In the genomic region with DNA sequence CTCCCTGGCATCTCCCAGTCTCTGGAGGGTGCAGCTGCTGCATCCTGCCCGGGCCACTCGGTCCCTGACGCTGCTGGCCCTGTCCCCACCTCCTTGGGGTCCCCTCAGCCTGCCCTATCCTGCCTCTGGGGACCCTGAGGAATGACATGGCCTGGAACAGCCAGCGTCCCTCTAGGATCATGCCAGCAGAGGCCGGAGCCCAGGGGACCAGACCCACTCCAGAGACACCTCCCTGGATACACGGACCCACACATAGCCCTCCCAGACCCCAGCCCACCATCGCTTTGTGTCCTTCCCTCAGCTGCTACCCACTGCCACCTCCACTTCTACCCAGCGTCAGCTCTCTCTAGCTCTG, we compare ENCODE assay signal across 19 cellular contexts. TPM values are rescaled to one million over a fixed set of nuclear protein-coding genes. Genes with fewer than 3 reads are reported as not detected.
A peak's percentile ranks its signal among the peaks of the same experiment; 100 is the strongest.
DNase-seq lines count a peak whose midpoint lies in the region; ATAC-seq and TF ChIP-seq lines count a peak whose summit lies in the region.
"Had no signal": no experiment of that assay in that cellular context is flagged by ENCODE, and none has a peak within 500 bp of the region (broad histone marks: within the 10 kb centered on the region; RNA-seq: fewer than 3 reads in every experiment).

No MANE protein-coding gene starts in this region.

- H3K27ac ChIP-seq in heart left ventricle (no peak overlapping the region), suprapubic skin (no peak overlapping the region)
- H3K27ac ChIP-seq: BLaER1 treated with 17β-estradiol and CSF1 and Interleukin-3, amounts not matched to agents 10 nM and 100 nM had no signal

- no peaks in the 10 kb centered on the region for H3K9me3 Mint-ChIP-seq in nephron

- peaks cover 28% of the 10 kb centered on the region for H3K27me3 Mint-ChIP-seq in T-helper 17 cell
- H3K27me3 Mint-ChIP-seq in nephron (ENCODE audit: low read depth) = peaks cover 54% of the 10 kb centered on the region

- WGBS in heart left ventricle, 4 donors = 64 to 89% (median 72%) methylated on average over 4 to 8 of the region's 8 CpGs
- WGBS in suprapubic skin = 50% methylated on average over 8 of the region's 8 CpGs

- H3K4me1 ChIP-seq in heart left ventricle = peaks cover 7 to 44% (median 22%) of the 10 kb centered on the region in 12 donors
- peaks cover 64% of the 10 kb centered on the region for H3K4me1 ChIP-seq in suprapubic skin

- TF ChIP-seq POLR2A in heart left ventricle (IDR thresholded peaks at IDR 0.05) = no peak
- no peak for TF ChIP-seq POLR2A in suprapubic skin (IDR thresholded peaks at IDR 0.05)

- H3K36me3 Mint-ChIP-seq in T-helper 17 cell (ENCODE audit: low read depth) (peaks cover 4% of the 10 kb centered on the region), nephron (ENCODE audit: low read depth) (no peaks in the 10 kb centered on the region)

- peaks cover 27% of the 10 kb centered on the region for H3K4me1 Mint-ChIP-seq in T-helper 17 cell
- H3K4me1 Mint-ChIP-seq in nephron = peaks cover 20% of the 10 kb centered on the region

- ATAC-seq in left ventricle myocardium superior (no peak), heart left ventricle (no peak), T-helper 17 cell (no peak)
- ATAC-seq: PC-3 had no signal

- DNase-seq in left ventricle myocardium superior (peak; percentile 9), heart left ventricle (no peak), T-helper 17 cell (no peak), SKM-1 treated with dmso at 0.1 percent for 144 hours (lab: John Stamatoyannopoulos, UW; ENCODE audit: unreplicated experiment) (no peak), NCI-H82 treated with DMSO at 0.1 percent for 48 hours (lab: John Stamatoyannopoulos, UW; ENCODE audit: unreplicated experiment) (no peak), suprapubic skin (ENCODE audit: low spot score in 2 of 2) (no peak)
- DNase-seq: DMS 273 treated with DMSO at 0.1 percent for 48 hours, DND-41, KBM-7, NCI-H1105, NCI-H2107, NCI-H2227 treated with DMSO at 0.1 percent for 48 hours, NCI-H510A treated with DMSO at 0.1 percent for 48 hours, NCI-H774, PC-3, RPMI8226, SIG-M5 had no signal

- H3K27ac Mint-ChIP-seq in T-helper 17 cell (no peak overlapping the region), nephron (no peak overlapping the region)

- H3K4me3 Mint-ChIP-seq in T-helper 17 cell (peak overlapping the region; percentile 63), nephron (peak overlapping the region; percentile 5 to 28 (median 20))

- H3K9me3 ChIP-seq in heart left ventricle = no peaks in the 10 kb centered on the region
- H3K9me3 ChIP-seq in T-helper 17 cell (ENCODE audit: control insufficient read depth, low read length, poor library complexity, severe bottlenecking) = no peaks in the 10 kb centered on the region
- no peaks in the 10 kb centered on the region for H3K9me3 ChIP-seq in suprapubic skin
- H3K9me3 ChIP-seq: BLaER1 treated with 17β-estradiol and CSF1 and Interleukin-3, amounts not matched to agents 10 nM and 100 nM had no signal

- H3K36me3 ChIP-seq in heart left ventricle (no peaks in the 10 kb centered on the region), suprapubic skin (no peaks in the 10 kb centered on the region)
- H3K36me3 ChIP-seq: BLaER1 treated with 17β-estradiol and CSF1 and Interleukin-3, amounts not matched to agents 10 nM and 100 nM had no signal

- H3K4me3 ChIP-seq in heart left ventricle (no peak overlapping the region), suprapubic skin (no peak overlapping the region)
- H3K4me3 ChIP-seq: BLaER1 treated with 17β-estradiol and CSF1 and Interleukin-3, amounts not matched to agents 10 nM and 100 nM had no signal

- H3K27me3 ChIP-seq in heart left ventricle = peaks cover 37 to 83% (median 60%) of the 10 kb centered on the region in 9 donors
- peaks cover 82% of the 10 kb centered on the region for H3K27me3 ChIP-seq in suprapubic skin

- TF ChIP-seq EP300 in suprapubic skin (IDR thresholded peaks at IDR 0.05) = no peak

- TF ChIP-seq CTCF in heart left ventricle (IDR thresholded peaks at IDR 0.05) (no peak), nephron (IDR thresholded peaks at IDR 0.05; ENCODE audit: unreplicated experiment in 3 of 3) (no peak), suprapubic skin (IDR thresholded peaks at IDR 0.05) (no peak)

- intact Hi-C loops in left ventricle myocardium superior (cut with micrococcal nuclease) = no loop called here
- intact Hi-C loops in heart left ventricle (cut with DNase I) = no loop called here

RNA-seq across cellular contexts. Expression of gene CPLX1, which starts 35.5 kb away (rescaled TPM):
- 4.4 TPM for total RNA-seq in left ventricle myocardium superior
- 1 to 10 TPM in 7 of 9 donors, under 1 TPM in 2; 0.75 to 7.0 (median 3.3) TPM for total RNA-seq in heart left ventricle
- polyA plus RNA-seq in heart left ventricle = 1 to 10 TPM; 1.5 to 5.9 TPM
- total RNA-seq in T-helper 17 cell = 1 to 10 TPM; 3.1 to 3.7 TPM
- total RNA-seq in suprapubic skin = under 1 TPM in 2 of 4 donors, not detected in 2; 0.38 to 0.44 TPM
